ENCODE assay signal across 8 cellular contexts in genomic region chr19:44905437-44906160, GRCh38. TPM values are rescaled to one million over a fixed set of nuclear protein-coding genes. Genes with fewer than 3 reads are reported as not detected.
DNase-seq lines count a peak whose midpoint lies in the region; FAIRE-seq and TF ChIP-seq lines count a peak whose summit lies in the region.

Gene APOE, plus strand, starts transcription at chr19:44905796. Its CDS starts 829 bp downstream, at chr19:44906625.

- TF ChIP-seq CTCF in astrocyte of the spinal cord (IDR thresholded peaks at IDR 0.05; ENCODE audit: low read depth, low read length) (no peak), GM13977 (IDR thresholded peaks at IDR 0.05; ENCODE audit: extremely low read depth, insufficient read depth, missing control alignments) (no peak)

- H3K27me3 ChIP-seq in iPS-15b (ENCODE audit: control insufficient read depth, insufficient read depth, low read length): no peaks in the 10 kb centered on the region
- peaks cover 23% of the 10 kb centered on the region for H3K27me3 ChIP-seq in skeletal muscle satellite cell (ENCODE audit: control insufficient read depth, insufficient read depth, low read length)

- H3K4me1 ChIP-seq in iPS-15b (ENCODE audit: control insufficient read depth, insufficient read depth, low read length) (peaks cover 2% of the 10 kb centered on the region), skeletal muscle satellite cell (ENCODE audit: control insufficient read depth, insufficient read depth, low read length) (peaks cover 5% of the 10 kb centered on the region)

- H3K36me3 ChIP-seq in iPS-15b (ENCODE audit: control insufficient read depth, insufficient read depth, low read length) (peaks cover 42% of the 10 kb centered on the region), skeletal muscle satellite cell (ENCODE audit: insufficient read depth, low read length) (peaks cover 14% of the 10 kb centered on the region)

- H3K9ac ChIP-seq in iPS-15b (ENCODE audit: low read depth, low read length): peak within 1 kb of the TSS; percentile 93
- H3K9ac ChIP-seq in skeletal muscle satellite cell (ENCODE audit: low read depth, low read length): no peak within 1 kb of the TSS

- H3K4me3 ChIP-seq in astrocyte of the spinal cord (ENCODE audit: low read depth, low read length) (peak within 1 kb of the TSS; percentile 13), iPS-15b (ENCODE audit: low read depth, low read length) (peak within 1 kb of the TSS; percentile 100), skeletal muscle satellite cell (ENCODE audit: low read length) (peak within 1 kb of the TSS; percentile 20)

- no peak for FAIRE-seq in RCC 7860 (lab: Jason Lieb, UNC)

- DNase-seq in HuH-7.5 (ENCODE audit: low spot score): peak; percentile 77
- DNase-seq in astrocyte of the spinal cord (ENCODE audit: low read depth, low spot score): no peak
- DNase-seq in GM13977 (ENCODE audit: low spot score): no peak
- no peak for DNase-seq in RCC 7860 (ENCODE audit: low spot score)
- DNase-seq in dermis blood vessel endothelial cell: no peak
- no peak for DNase-seq in inferior parietal cortex (ENCODE audit: extremely low spot score)

- in situ Hi-C loops in astrocyte of the spinal cord (cut with HindIII; ENCODE audit: low sequenced_read_pairs) (no loop called here), GM13977 (cut with MboI; ENCODE audit: low pct_unique_long_range_greater_than_20kb, low sequenced_read_pairs, unreplicated experiment) (no loop called here)

- H3K9me3 ChIP-seq in iPS-15b (ENCODE audit: control insufficient read depth, insufficient read depth, low read length) (no peaks in the 10 kb centered on the region), skeletal muscle satellite cell (replicated peaks; ENCODE audit: low read length) (no peaks in the 10 kb centered on the region)

- H3K4me2 ChIP-seq in skeletal muscle satellite cell (ENCODE audit: low read length): peak within 1 kb of the TSS; percentile 61

RNA-seq across cellular contexts. Expression of gene APOE, which starts in this region (rescaled TPM):
- 16.2 and 111 TPM in 2 replicates for total RNA-seq in skeletal muscle satellite cell (2012; rRNA removed)
- 4.0 and 7.8 TPM in 2 replicates for total RNA-seq in dermis blood vessel endothelial cell

Comparison
In these comparisons a context has a peak if more than half of its experiments do, and no peak if none do; other contexts are left out.
1. H3K4me3 ChIP-seq: peak in every context shown above with its lines; median percentile 100 in iPS-15b; 20 in skeletal muscle satellite cell; 13 in astrocyte of the spinal cord.